Comparison of ENCODE assay signal across 1 cellular context in genomic region chr1:202957733-202958543, GRCh38.
TF ChIP-seq lines count a peak whose summit lies in the region.

Gene ADIPOR1 (minus strand): TSS chr1:202958312. CDS start chr1:202951070, 7,242 bp downstream.

TF ChIP-seq in HEK293, 187 proteins besides CTCF, POLR2A, EP300 and RAD21 (continued from another document):
- TF ChIP-seq ZNF146 (tag by site-specific recombination; IDR thresholded peaks at IDR 0.05) (0 out of 2 replicates have a peak, but pooled peaks have one; percentile 16), ZFP37 (tag by site-specific recombination; IDR thresholded peaks at IDR 0.05) (peak; percentile 84; the same call in 1 of the 2 replicates), ZNF341 (tag by site-specific recombination; IDR thresholded peaks at IDR 0.05; ENCODE audit: low read depth) (peak; percentile 85), ZNF624 (tag by site-specific recombination; IDR thresholded peaks at IDR 0.05) (0 out of 2 replicates have a peak, but pooled peaks have one; percentile 46), ZNF174 (tag by site-specific recombination; IDR thresholded peaks at IDR 0.05) (no peak), GLIS2 (tag by site-specific recombination; IDR thresholded peaks at IDR 0.05) (peak; percentile 90), ZNF664 (tag by site-specific recombination; IDR thresholded peaks at IDR 0.05) (no peak), WT1 (tag by site-specific recombination; IDR thresholded peaks at IDR 0.05) (no peak; the same call in none of the 2 replicates), ZNF792 (tag by site-specific recombination; IDR thresholded peaks at IDR 0.05) (0 out of 2 replicates have a peak, but pooled peaks have one; percentile 36), ZBTB11 (tag by site-specific recombination; conservative IDR thresholded peaks at IDR 0.05; ENCODE audit: low read depth) (0 out of 2 replicates have a peak, but pooled peaks have one; percentile 47), ZNF350 (tag by site-specific recombination; IDR thresholded peaks at IDR 0.05) (no peak), INSM2 (tag by site-specific recombination; IDR thresholded peaks at IDR 0.05) (no peak), ZNF777 (tag by site-specific recombination; IDR thresholded peaks at IDR 0.05; ENCODE audit: borderline replicate concordance) (no peak)
